12 cellular contexts compared by ENCODE assay signal in the genomic region with DNA sequence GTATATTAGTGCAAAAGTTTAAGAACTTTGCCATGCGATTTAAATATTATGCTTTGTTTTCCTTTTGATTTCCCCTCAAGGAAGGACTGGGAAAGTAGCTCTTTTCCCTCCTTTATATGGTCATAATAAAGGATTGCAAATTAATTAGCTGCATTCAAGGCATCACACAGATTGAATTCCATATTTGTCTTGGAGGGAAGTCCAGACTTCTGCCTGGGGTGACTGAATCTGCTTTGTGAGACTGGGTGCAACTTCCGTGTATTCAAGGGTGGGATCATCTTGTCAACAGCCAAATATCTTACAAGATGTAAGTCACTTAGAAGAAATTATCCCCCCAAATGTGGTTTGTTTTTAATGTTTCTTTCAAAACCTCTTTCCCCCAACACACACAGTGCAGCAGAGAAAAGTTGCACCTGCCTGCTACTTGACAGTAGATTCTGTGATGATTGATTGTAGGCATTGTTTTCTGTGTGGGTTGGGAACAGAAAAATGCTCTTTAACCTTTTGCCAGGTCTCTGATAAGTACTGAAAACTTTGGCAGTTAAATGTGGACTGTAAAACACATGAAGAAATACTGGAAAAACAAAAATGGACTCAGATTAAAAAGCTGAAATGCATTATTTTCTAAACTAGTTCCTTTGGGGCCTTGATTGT. TPM values are rescaled to one million over a fixed set of nuclear protein-coding genes. Genes with fewer than 3 reads are reported as not detected.
DNase-seq lines count a peak whose midpoint lies in the region; ATAC-seq, FAIRE-seq and TF ChIP-seq lines count a peak whose summit lies in the region.
"Had no signal": no experiment of that assay in that cellular context is flagged by ENCODE, and none has a peak within 500 bp of the region (broad histone marks: within the 10 kb centered on the region; RNA-seq: fewer than 3 reads in every experiment).

No MANE protein-coding gene starts in this region.

- no peak overlapping the region for H3K4me3 ChIP-seq in pancreas

- H3K9me3 ChIP-seq in pancreas: no peaks in the 10 kb centered on the region

- peak overlapping the region; percentile 14 to 88 (median 69) for H3K27ac ChIP-seq in pancreas

- intact Hi-C loops in pancreas (cut with DNase I): no loop called here

- no peak for FAIRE-seq in pancreas (lab: Jason Lieb, UNC)
- FAIRE-seq: TTC549 had no signal

- DNase-seq in DMS153 (lab: John Stamatoyannopoulos, UW) (peak; percentile 65), NCI-H187 (lab: John Stamatoyannopoulos, UW) (peak; percentile 7 to 12), dermis microvascular lymphatic vessel endothelial cell (ENCODE audit: low read depth in 2 of 2) (peak; percentile 62 to 77), pancreas (peak in 3 of 6 donors; percentile 30 to 64 (median 35)), OCI-M2 (lab: John Stamatoyannopoulos, UW; ENCODE audit: unreplicated experiment) (no peak), NCI-H524 (lab: John Stamatoyannopoulos, UW) (no peak), NCI-H82 treated with DMSO at 0.1 percent for 48 hours (lab: John Stamatoyannopoulos, UW; ENCODE audit: unreplicated experiment) (no peak), T-helper 2 cell (no peak)
- DNase-seq: activated T-cell treated with anti-CD3 and anti-CD28 coated beads, Interleukin-2, amount 50 U/mL, for 4 hours; hippocampal formation had no signal

- 5 to 6% methylated on average over 2 of the region's 2 CpGs for WGBS in pancreas, 2 donors

- peak; percentile 93 to 96 (median 94) for ATAC-seq in pancreas
- ATAC-seq: activated T-cell treated with anti-CD3 and anti-CD28 coated beads, Interleukin-2, amount 50 U/mL, for 4 hours; natural killer cell treated with Interleukin-12 subunit alpha and Interleukin-12 subunit beta and Interleukin-15 and Interleukin-18, amount 100 ng/mL, for 72 hours had no signal

- H3K4me1 ChIP-seq in pancreas: peaks cover 26 to 37% (median 35%) of the 10 kb centered on the region in 3 donors

- no peaks in the 10 kb centered on the region for H3K27me3 ChIP-seq in pancreas

- no peak for TF ChIP-seq CTCF in pancreas (IDR thresholded peaks at IDR 0.05)

- H3K36me3 ChIP-seq in pancreas: no peaks in the 10 kb centered on the region

RNA-seq across cellular contexts. Expression of a gene that starts 28.4 kb away (rescaled TPM):
- 49.2 and 51.7 TPM in 2 replicates for total RNA-seq in dermis microvascular lymphatic vessel endothelial cell
- total RNA-seq in pancreas: 10 to 100 TPM in 5 of 6 donors, 1 to 10 TPM in 1; 8.4 to 49.9 (median 12.4) TPM
- polyA plus RNA-seq in pancreas: 1 to 10 TPM; 6.3 to 9.7 TPM

Comparison
In these comparisons a context has a peak if more than half of its experiments do, and no peak if none do; other contexts are left out.
1. DNase-seq: peak in DMS153 (single experiment), NCI-H187 (2 of 2) and dermis microvascular lymphatic vessel endothelial cell (2 of 2); none in OCI-M2 (single experiment), NCI-H524 (0 of 2), NCI-H82 treated with DMSO at 0.1 percent for 48 hours (single experiment) and T-helper 2 cell (0 of 5).